ENCODE assay signal across 8 cellular contexts in the genomic region with DNA sequence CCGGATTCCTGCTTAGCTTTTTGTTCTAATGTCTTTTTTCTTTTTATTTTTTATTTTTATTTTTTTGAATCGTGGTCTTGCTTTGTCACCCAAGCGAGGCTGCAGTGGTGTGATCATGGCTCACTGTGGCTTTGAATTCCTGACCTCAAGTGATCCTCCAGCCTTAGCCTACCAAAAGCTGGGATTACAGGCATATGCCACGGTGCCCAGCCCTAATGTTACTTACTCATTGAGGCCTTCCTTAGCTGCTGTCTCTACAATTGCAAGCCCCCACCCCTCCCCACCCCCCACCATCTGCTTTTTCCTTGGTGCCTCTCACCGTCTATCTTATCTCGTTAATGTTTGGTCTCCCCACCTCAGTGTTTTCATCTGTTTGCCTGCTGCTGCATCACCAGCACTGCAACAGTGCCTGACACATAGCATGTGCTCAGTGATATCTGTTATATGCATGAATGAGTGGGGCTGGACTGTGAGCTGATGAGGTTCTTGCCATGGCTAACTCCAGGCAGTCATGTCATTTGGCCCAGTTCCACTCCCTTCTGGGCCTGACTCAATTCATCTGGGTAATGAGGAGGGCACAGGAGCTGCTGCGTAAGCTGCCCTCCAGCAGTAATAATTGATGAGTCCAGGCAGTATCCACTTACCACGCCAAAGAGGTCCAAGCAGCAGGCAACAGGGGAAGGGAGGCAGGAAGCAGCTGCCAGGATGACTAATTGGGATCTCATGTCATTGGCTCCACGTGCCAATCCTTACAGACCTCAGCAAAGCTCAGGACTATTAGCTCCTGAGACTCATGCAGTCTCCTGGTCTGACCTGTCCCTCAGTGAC. TPM values are rescaled to one million over a fixed set of nuclear protein-coding genes. Genes with fewer than 3 reads are reported as not detected.
A peak's percentile ranks its signal among the peaks of the same experiment; 100 is the strongest.
DNase-seq lines count a peak whose midpoint lies in the region; ATAC-seq, FAIRE-seq and TF ChIP-seq lines count a peak whose summit lies in the region.

No MANE protein-coding gene starts in this region.

- FAIRE-seq in RCC 7860 (lab: Jason Lieb, UNC) = peak; percentile 97

- TF ChIP-seq CTCF in fibroblast of the aortic adventitia (IDR thresholded peaks at IDR 0.05; ENCODE audit: insufficient read depth, low read length) = no peak

- no peak overlapping the region for H3K4me3 ChIP-seq in fibroblast of the aortic adventitia (ENCODE audit: low read depth, low read length)

- peak; percentile 99 for DNase-seq in HS-5 (ENCODE audit: low read depth)
- peak; percentile 100 for DNase-seq in RCC 7860 (ENCODE audit: low spot score)
- DNase-seq in fibroblast of the aortic adventitia (ENCODE audit: low read depth) = peak; percentile 91
- peak; percentile 51 for DNase-seq in smooth muscle cell of the brain vasculature (ENCODE audit: low read depth, low spot score)
- DNase-seq in stimulated activated CD4-positive, alpha-beta T cell treated with anti-CD3 and anti-CD28 coated beads, Interleukin-15, amount 100 ng/mL, for 24 hours = no peak
- DNase-seq in RPMI8226 = no peak

- ATAC-seq in HG02623 (IDR thresholded peaks at IDR 0.05; ENCODE audit: unreplicated experiment) (no peak), HG03045 (IDR thresholded peaks at IDR 0.05; ENCODE audit: unreplicated experiment) (no peak)

RNA-seq across cellular contexts. Expression of a gene that starts 34.3 kb away (rescaled TPM):
- total RNA-seq in fibroblast of the aortic adventitia (ENCODE audit: low replicate concordance) = 161 and 179 TPM in 2 replicates

RNA-seq across cellular contexts. Expression of a gene that starts 56.6 kb away (rescaled TPM):
- total RNA-seq in fibroblast of the aortic adventitia (ENCODE audit: low replicate concordance) = 26.7 and 43.3 TPM in 2 replicates

Comparison
In these comparisons a context has a peak if more than half of its experiments do, and no peak if none do; other contexts are left out.
1. DNase-seq: peak in HS-5 (single experiment), RCC 7860 (single experiment), fibroblast of the aortic adventitia (single experiment) and smooth muscle cell of the brain vasculature (single experiment); none in stimulated activated CD4-positive, alpha-beta T cell treated with anti-CD3 and anti-CD28 coated beads, Interleukin-15, amount 100 ng/mL, for 24 hours (single experiment) and RPMI8226 (single experiment).